In the genomic region with DNA sequence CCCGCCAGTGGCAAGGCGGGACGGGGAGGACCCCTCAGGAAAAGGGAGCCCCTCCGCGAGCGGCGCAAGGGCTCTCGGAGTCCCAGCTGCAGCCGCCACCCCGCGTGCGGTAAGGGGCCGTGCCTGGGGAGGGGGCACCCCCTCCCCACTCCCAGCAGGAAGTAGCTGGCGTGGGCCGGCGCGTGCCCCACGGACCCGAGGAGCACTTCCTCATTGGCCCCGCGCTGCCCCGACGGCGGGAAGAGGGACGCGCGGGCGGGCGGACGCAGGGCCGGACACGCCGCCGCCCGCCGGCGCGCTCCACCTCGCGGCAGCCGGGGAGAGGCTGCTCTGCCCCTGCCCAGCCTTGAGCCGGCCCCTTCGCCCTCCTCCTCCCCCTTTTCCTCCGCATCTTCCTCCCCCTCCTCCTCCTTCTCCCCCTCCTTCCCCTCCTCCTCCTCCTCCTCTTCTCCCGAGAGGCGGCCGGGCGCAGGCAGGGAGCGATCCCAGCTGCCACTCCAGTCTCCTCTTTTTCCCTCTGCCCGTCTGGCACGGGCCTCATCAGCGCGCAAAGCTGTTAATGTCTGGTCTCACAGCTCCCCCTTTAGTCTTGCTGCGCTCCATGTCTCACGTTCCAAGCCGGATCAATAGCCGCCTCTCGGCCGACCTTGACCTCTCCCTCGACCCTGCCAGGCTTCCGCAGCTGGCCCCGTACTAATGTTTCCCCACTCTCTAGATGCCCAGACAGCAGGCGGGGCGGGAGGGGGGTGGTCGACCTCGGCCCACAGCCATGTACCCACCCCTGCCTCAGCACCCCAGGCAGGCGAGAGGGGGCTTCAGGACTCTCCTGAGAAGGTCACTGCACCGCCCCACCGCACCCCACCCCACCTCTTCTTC, we compare ENCODE assay signal across 8 cellular contexts. TPM values are rescaled to one million over a fixed set of nuclear protein-coding genes. Genes with fewer than 3 reads are reported as not detected.
DNase-seq lines count a peak whose midpoint lies in the region; ATAC-seq and TF ChIP-seq lines count a peak whose summit lies in the region.

No MANE protein-coding gene starts in this region.

- CTCF ChIA-PET in T-cell (lab: Charles Lee) = interaction anchor here in 1 of 2 donors (0.6 to 1.0 kb wide), 3 partner anchors 9 to 1892 kb away, joined by 3 to 5 read pairs (median 3); no protein-coding TSS in a partner anchor

- peak overlapping the region; percentile 78 for H2AFZ ChIP-seq in smooth muscle cell (ENCODE audit: low read depth)

- peaks cover 33 to 39% (median 34%) of the 10 kb centered on the region in 3 donors for H3K4me1 Mint-ChIP-seq in T-cell
- peaks cover 50 to 73% of the 10 kb centered on the region in 2 donors for H3K4me1 Mint-ChIP-seq in immature natural killer cell

- peak; percentile 12 to 32 (median 22) for ATAC-seq in T-cell (replicated peaks in 1 of 4)
- no peak for ATAC-seq in HG03565 (IDR thresholded peaks at IDR 0.05; ENCODE audit: unreplicated experiment)

- no peaks in the 10 kb centered on the region for H3K9me3 ChIP-seq in smooth muscle cell (replicated peaks; ENCODE audit: low read depth)

- no peaks in the 10 kb centered on the region for H3K27me3 ChIP-seq in smooth muscle cell (ENCODE audit: low read depth)

- H3K4me3 ChIP-seq in cardiac fibroblast (replicated peaks in 1 of 2; ENCODE audit: low read depth in 2 of 2, low read length in 2 of 2) (peak overlapping the region; percentile 33 to 42), smooth muscle cell (peak overlapping the region; percentile 78)

- H3K4me1 ChIP-seq in smooth muscle cell (ENCODE audit: low read depth) = peaks cover 26% of the 10 kb centered on the region

- H3K9me3 Mint-ChIP-seq in T-cell = no peaks in the 10 kb centered on the region
- H3K9me3 Mint-ChIP-seq in immature natural killer cell = no peaks in the 10 kb centered on the region

- H3K27ac Mint-ChIP-seq in T-cell (peak overlapping the region; percentile 76 to 80), immature natural killer cell (peak overlapping the region; percentile 83 to 97 (median 90))

- DNase-seq in stimulated activated CD4-positive, alpha-beta T cell treated with anti-CD3 and anti-CD28 coated beads, Interleukin-15, amount 100 ng/mL, for 24 hours = peak; percentile 71
- DNase-seq in stimulated activated CD4-positive, alpha-beta T cell treated with anti-CD3 and anti-CD28 coated beads, Interleukin-12 subunit alpha, Interleukin-12 subunit beta, amount 100 ng/mL, for 4 hours = no peak
- DNase-seq in NCI-H1092 (lab: John Stamatoyannopoulos, UW) = peak; percentile 90
- peak in 12 of 34 experiments; percentile 33 to 60 (median 51) for DNase-seq in T-cell
- DNase-seq in cardiac fibroblast (ENCODE audit: low read depth in 2 of 2) = peak; percentile 43 to 83
- peak; percentile 51 to 56 (median 56) for DNase-seq in immature natural killer cell
- peak; percentile 63 for DNase-seq in smooth muscle cell (lab: John Stamatoyannopoulos, UW; ENCODE audit: unreplicated experiment)

- peaks cover 35% of the 10 kb centered on the region for H3F3A ChIP-seq in smooth muscle cell (ENCODE audit: low read depth)

- H3K4me3 Mint-ChIP-seq in T-cell (peak overlapping the region; percentile 85 to 96 (median 96)), immature natural killer cell (peak overlapping the region; percentile 87 to 99 (median 90))

- no peak for TF ChIP-seq CTCF in cardiac fibroblast (IDR thresholded peaks at IDR 0.05; ENCODE audit: low read depth, low read length)
- peak; percentile 39 for TF ChIP-seq CTCF in smooth muscle cell (IDR thresholded peaks at IDR 0.05; ENCODE audit: borderline replicate concordance, insufficient read depth, poor library complexity, severe bottlenecking)

- H3K9ac ChIP-seq in smooth muscle cell (ENCODE audit: low read depth) = no peak overlapping the region

- peak overlapping the region; percentile 97 for H3K4me2 ChIP-seq in smooth muscle cell

- H3K36me3 Mint-ChIP-seq in T-cell (peaks cover 7% of the 10 kb centered on the region), immature natural killer cell (peaks cover 0 to 5% (median 0%) of the 10 kb centered on the region in 3 donors)

- WGBS in smooth muscle cell (ENCODE audit: low lambda C conversion rate) = 6% methylated on average over 36 of the region's 69 CpGs

- H3K79me2 ChIP-seq in smooth muscle cell (ENCODE audit: low read depth) = no peaks in the 10 kb centered on the region

- peaks cover 3% of the 10 kb centered on the region for H4K20me1 ChIP-seq in smooth muscle cell (ENCODE audit: low read depth)

- no peaks in the 10 kb centered on the region for H3K27me3 Mint-ChIP-seq in T-cell
- peaks cover 11 to 27% (median 19%) of the 10 kb centered on the region in 3 donors for H3K27me3 Mint-ChIP-seq in immature natural killer cell (ENCODE audit: low read depth in 3 of 3)

- no peaks in the 10 kb centered on the region for H3K36me3 ChIP-seq in smooth muscle cell (ENCODE audit: low read depth)

- no peak overlapping the region for H3K27ac ChIP-seq in smooth muscle cell (ENCODE audit: low read depth)

- POLR2A ChIA-PET in T-cell (lab: Charles Lee) = interaction anchor here in 1 of 2 donors (1.0 kb wide), 1 partner anchor 87 kb away, joined by 3 read pairs; no protein-coding TSS in a partner anchor

RNA-seq across cellular contexts. Expression of gene BCL11B, which starts 2.6 kb away (rescaled TPM):
- total RNA-seq in T-cell = 100 to 1,000 TPM; 181 to 240 (median 196) TPM
- 1 to 10 TPM in 2 of 3 donors, under 1 TPM in 1; 0.75 to 3.1 (median 1.0) TPM for polyA plus RNA-seq in immature natural killer cell
- total RNA-seq in smooth muscle cell = 3.0 and 3.6 TPM in 2 replicates
- 0.47 and 0.56 TPM in 2 replicates for polyA plus RNA-seq in smooth muscle cell

Comparison
In these comparisons a context has a peak if more than half of its experiments do, and no peak if none do; other contexts are left out.
1. RNA of gene BCL11B, which starts 2.6 kb away (total RNA-seq): 181 to 240 TPM in T-cell; 3.0 to 3.6 TPM in smooth muscle cell; every median in the first group is over 10 times any median in the second.